Comparison of ENCODE assay signal across 8 cellular contexts in the genomic region with DNA sequence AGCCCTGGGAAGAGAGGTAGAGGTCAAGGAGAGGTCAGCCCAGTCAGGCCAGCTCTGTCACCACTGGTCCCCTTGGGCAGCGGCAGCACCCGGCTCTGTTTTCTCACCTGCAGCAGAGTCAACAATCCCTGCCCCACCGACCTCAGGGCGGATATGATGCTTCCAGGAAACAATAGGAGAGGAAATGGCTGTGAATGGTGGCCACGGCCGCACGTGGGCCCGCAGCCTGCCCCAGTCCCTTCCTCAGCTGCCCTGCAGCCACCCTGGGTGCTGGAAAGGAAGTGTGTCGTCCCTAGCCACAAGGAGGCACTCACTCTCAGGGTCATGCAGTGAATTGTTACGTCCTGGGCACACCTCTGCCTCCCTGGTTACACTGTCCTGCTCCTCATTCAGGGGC.
DNase-seq lines count a peak whose midpoint lies in the region; ATAC-seq, FAIRE-seq and TF ChIP-seq lines count a peak whose summit lies in the region.

No MANE protein-coding gene starts in this region.

- H3K27me3 ChIP-seq in HepG2 (ENCODE audit: control insufficient read depth in 1 of 2, insufficient read depth in 2 of 2, low read length in 2 of 2) (peaks cover 0 to 2% of the 10 kb centered on the region in 2 experiments; a peak in 1 of 5 replicates), dorsolateral prefrontal cortex (no peaks in the 10 kb centered on the region)

- FAIRE-seq in D721Med (lab: Jason Lieb, UNC) (no peak), HepG2 (lab: Jason Lieb, UNC) (no peak)

- H2AFZ ChIP-seq in HepG2 (ENCODE audit: low read length), result no peak overlapping the region

- TF ChIP-seq RAD21 in HepG2 (CRISPR knock-in tag; IDR thresholded peaks at IDR 0.05), result no peak

- H3K27me3 Mint-ChIP-seq in activated T-cell treated with anti-CD3 and anti-CD28 coated beads, Interleukin-2, amount 50 U/mL, for 72 hours (ENCODE audit: low read depth), result peaks cover 5% of the 10 kb centered on the region

- no peak overlapping the region for H3K27ac ChIP-seq in HepG2 (ENCODE audit: extremely low read length, insufficient read depth, low read length)
- H3K27ac ChIP-seq in dorsolateral prefrontal cortex, result no peak overlapping the region

- peak; percentile 67 to 82 for ATAC-seq in activated T-cell treated with anti-CD3 and anti-CD28 coated beads, Interleukin-2, amount 50 U/mL, for 72 hours (replicated peaks in 1 of 2)
- peak; percentile 67 for ATAC-seq in HepG2

- intact Hi-C loops in HepG2 (cut with micrococcal nuclease; ENCODE audit: unreplicated experiment) (no loop called here), dorsolateral prefrontal cortex (cut with DNase I) (no loop called here)

- no peaks in the 10 kb centered on the region for H4K20me1 ChIP-seq in HepG2 (ENCODE audit: insufficient read depth, low read length)

- no peaks in the 10 kb centered on the region for H3K79me2 ChIP-seq in HepG2 (ENCODE audit: insufficient read depth, low read length)

- in situ Hi-C loops in HepG2 (cut with HindIII; ENCODE audit: extremely low pct_ligation_motif_present, low pct_unique_long_range_greater_than_20kb), result no loop called here

- no peak overlapping the region for H3K27ac Mint-ChIP-seq in activated T-cell treated with anti-CD3 and anti-CD28 coated beads, Interleukin-2, amount 50 U/mL, for 72 hours

- POLR2A ChIA-PET in HepG2 (lab: Yijun Ruan, JAX), result interaction anchor here (1.2 kb wide), 1 partner anchor 162 kb away, joined by 3 read pairs; no protein-coding TSS in a partner anchor

- 20% methylated on average over 1 of the region's 10 CpGs for WGBS in HepG2 (ENCODE audit: low lambda C conversion rate)

- no peak overlapping the region for H3K9ac ChIP-seq in HepG2 (ENCODE audit: insufficient read depth, low read depth, low read length)

- H3K4me3 ChIP-seq in HepG2 (replicated peaks in 1 of 3; ENCODE audit: insufficient read depth in 1 of 3, low read depth in 2 of 3, low read length in 3 of 3), result no peak overlapping the region
- H3K4me3 ChIP-seq in dorsolateral prefrontal cortex, result no peak overlapping the region

- peak overlapping the region; percentile 46 to 56 for H3K4me3 Mint-ChIP-seq in activated T-cell treated with anti-CD3 and anti-CD28 coated beads, Interleukin-2, amount 50 U/mL, for 72 hours

- TF ChIP-seq POLR2A in HepG2 (IDR thresholded peaks at IDR 0.05; ENCODE audit: insufficient read depth in 1 of 2, low read depth in 2 of 2, low read length in 2 of 2), result no peak

- H3K9me3 Mint-ChIP-seq in activated T-cell treated with anti-CD3 and anti-CD28 coated beads, Interleukin-2, amount 50 U/mL, for 72 hours, result no peaks in the 10 kb centered on the region

- TF ChIP-seq EP300 in HepG2 (IDR thresholded peaks at IDR 0.05; ENCODE audit: low read depth in 2 of 2, low read length in 2 of 2), result no peak
- no peak for TF ChIP-seq EP300 in HepG2 (CRISPR knock-in tag; IDR thresholded peaks at IDR 0.05; ENCODE audit: borderline replicate concordance)

- peaks cover 8% of the 10 kb centered on the region; the same call in 1 of the 2 replicates for H3K9me3 ChIP-seq in HepG2 (ENCODE audit: low read length)

- H3K4me1 ChIP-seq in HepG2 (ENCODE audit: insufficient read depth, low read length), result peaks cover 38% of the 10 kb centered on the region

- peaks cover 75% of the 10 kb centered on the region for H3K4me1 Mint-ChIP-seq in activated T-cell treated with anti-CD3 and anti-CD28 coated beads, Interleukin-2, amount 50 U/mL, for 72 hours (ENCODE audit: low read depth)

- H3K36me3 ChIP-seq in HepG2 (replicated peaks in 1 of 2; ENCODE audit: control insufficient read depth in 1 of 2, insufficient read depth in 2 of 2, low read length in 2 of 2), result no peaks in the 10 kb centered on the region

- peak; percentile 19 for TF ChIP-seq CTCF in D721Med (IDR thresholded peaks at IDR 0.05; ENCODE audit: insufficient read depth, missing control alignments)
- peak; percentile 58 for TF ChIP-seq CTCF in HepG2 (CRISPR knock-in tag; IDR thresholded peaks at IDR 0.05)
- TF ChIP-seq CTCF in dorsolateral prefrontal cortex (IDR thresholded peaks at IDR 0.05 in 54 of 56, conservative IDR thresholded peaks at IDR 0.05 in 2 of 56; ENCODE audit: low read depth in 1 of 56, partially characterized antibody in 56 of 56), result no peak

- CTCF ChIA-PET in HepG2 (lab: Yijun Ruan, JAX; ENCODE audit: low intra/inter-chr PET ratio, low total read pairs), result no interaction called here

- no TSS peak for BruUV-seq in HepG2 (replicated peaks; lab: Mats Ljungman, UMichigan)

- H3K36me3 Mint-ChIP-seq in activated T-cell treated with anti-CD3 and anti-CD28 coated beads, Interleukin-2, amount 50 U/mL, for 72 hours (ENCODE audit: insufficient read depth in 2 of 2), result peaks cover 0 to 5% of the 10 kb centered on the region in 2 donors

- H3K4me2 ChIP-seq in HepG2 (ENCODE audit: low read depth, low read length), result no peak overlapping the region

- DNase-seq in D721Med (ENCODE audit: insufficient read length, low spot score), result no peak
- peak in 42 of 76 experiments; percentile 1 to 59 (median 16) for DNase-seq in HUDEP-2 (lab: John Stamatoyannopoulos, UW; ENCODE audit: unreplicated experiment in 76 of 76)
- peak; percentile 44 to 64 for DNase-seq in activated T-cell treated with anti-CD3 and anti-CD28 coated beads, Interleukin-2, amount 50 U/mL, for 72 hours
- no peak for DNase-seq in HepG2 (ENCODE audit: low spot score)
- no peak for DNase-seq in dedifferentiated amniotic fluid mesenchymal stem cell (ENCODE audit: extremely low spot score)
- no peak for DNase-seq in NCI-H187 treated with DMSO at 0.1 percent for 48 hours (lab: John Stamatoyannopoulos, UW)
- DNase-seq in dorsolateral prefrontal cortex, result no peak
- DNase-seq in DMS153 (lab: John Stamatoyannopoulos, UW), result no peak

TF ChIP-seq in HepG2, 621 proteins besides CTCF, POLR2A, EP300 and RAD21 (continues in another document):
- TF ChIP-seq ZBTB1 (CRISPR knock-in tag; IDR thresholded peaks at IDR 0.05; ENCODE audit: borderline replicate concordance) (no peak), ZNF446 (CRISPR knock-in tag; IDR thresholded peaks at IDR 0.05) (no peak), NFRKB (IDR thresholded peaks at IDR 0.05) (no peak), ZZZ3 (CRISPR knock-in tag; IDR thresholded peaks at IDR 0.05; ENCODE audit: borderline replicate concordance) (no peak), ZNF468 (CRISPR knock-in tag; IDR thresholded peaks at IDR 0.05) (no peak), ZSCAN21 (CRISPR knock-in tag; IDR thresholded peaks at IDR 0.05; ENCODE audit: borderline replicate concordance) (no peak), GLMP (CRISPR knock-in tag; IDR thresholded peaks at IDR 0.05; ENCODE audit: borderline replicate concordance) (no peak), ARNT2 (CRISPR knock-in tag; IDR thresholded peaks at IDR 0.05; ENCODE audit: low read depth) (no peak), ZNF772 (CRISPR knock-in tag; IDR thresholded peaks at IDR 0.05) (no peak), DNMT1 (CRISPR knock-in tag; IDR thresholded peaks at IDR 0.05) (no peak), KDM1A (CRISPR knock-in tag; IDR thresholded peaks at IDR 0.05) (0 out of 2 replicates have a peak, but pooled peaks have one; percentile 27), HNF4G (IDR thresholded peaks at IDR 0.05; ENCODE audit: borderline replicate concordance, low read depth, low read length) (no peak), HNF4G (CRISPR knock-in tag; IDR thresholded peaks at IDR 0.05; ENCODE audit: borderline replicate concordance, low read depth) (no peak), ZNF441 (CRISPR knock-in tag; IDR thresholded peaks at IDR 0.05; ENCODE audit: borderline replicate concordance) (no peak), ASH2L (IDR thresholded peaks at IDR 0.05; ENCODE audit: insufficient read length, low read depth, low read length) (no peak), KAT2B (IDR thresholded peaks at IDR 0.05; ENCODE audit: borderline replicate concordance, low read depth, low read length) (no peak), ZFP36L2 (CRISPR knock-in tag; IDR thresholded peaks at IDR 0.05) (no peak), ZMAT5 (CRISPR knock-in tag; IDR thresholded peaks at IDR 0.05; ENCODE audit: borderline replicate concordance, low read depth) (no peak)
- TF ChIP-seq, protein P1, sequence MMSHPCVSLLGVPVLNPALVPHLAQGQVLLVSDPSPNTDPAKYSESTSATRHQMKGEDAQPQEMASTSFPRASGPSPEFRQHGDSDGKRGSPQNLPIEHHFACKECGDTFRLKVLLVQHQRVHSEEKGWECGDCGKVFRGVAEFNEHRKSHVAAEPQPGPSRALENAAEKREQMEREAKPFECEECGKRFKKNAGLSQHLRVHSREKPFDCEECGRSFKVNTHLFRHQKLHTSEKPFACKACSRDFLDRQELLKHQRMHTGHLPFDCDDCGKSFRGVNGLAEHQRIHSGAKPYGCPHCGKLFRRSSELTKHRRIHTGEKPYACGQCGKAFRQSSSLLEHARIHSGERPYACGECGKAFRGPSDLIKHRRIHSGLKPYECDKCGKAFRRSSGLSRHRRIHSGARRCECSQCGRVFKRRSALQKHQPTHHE (CRISPR knock-in tag; IDR thresholded peaks at IDR 0.05; ENCODE audit: borderline replicate concordance), result no peak
- TF ChIP-seq, protein P2, sequence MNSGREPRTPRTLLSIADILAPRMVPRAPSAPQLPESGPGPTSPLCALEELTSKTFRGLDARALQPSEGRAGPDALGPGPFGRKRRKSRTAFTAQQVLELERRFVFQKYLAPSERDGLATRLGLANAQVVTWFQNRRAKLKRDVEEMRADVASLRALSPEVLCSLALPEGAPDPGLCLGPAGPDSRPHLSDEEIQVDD (CRISPR knock-in tag; IDR thresholded peaks at IDR 0.05; ENCODE audit: borderline replicate concordance), result no peak
- TF ChIP-seq, protein P3, sequence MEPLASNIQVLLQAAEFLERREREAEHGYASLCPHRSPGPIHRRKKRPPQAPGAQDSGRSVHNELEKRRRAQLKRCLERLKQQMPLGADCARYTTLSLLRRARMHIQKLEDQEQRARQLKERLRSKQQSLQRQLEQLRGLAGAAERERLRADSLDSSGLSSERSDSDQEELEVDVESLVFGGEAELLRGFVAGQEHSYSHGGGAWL (CRISPR knock-in tag; IDR thresholded peaks at IDR 0.05), result no peak

Comparison
In these comparisons a context has a peak if more than half of its experiments do, and no peak if none do; other contexts are left out.
1. DNase-seq: peak in HUDEP-2 (42 of 76) and activated T-cell treated with anti-CD3 and anti-CD28 coated beads, Interleukin-2, amount 50 U/mL, for 72 hours (2 of 2); none in D721Med (single experiment), HepG2 (single experiment), dedifferentiated amniotic fluid mesenchymal stem cell (single experiment), NCI-H187 treated with DMSO at 0.1 percent for 48 hours (single experiment), dorsolateral prefrontal cortex (0 of 10) and DMS153 (single experiment).
2. CTCF ChIP-seq: peak in D721Med (single experiment) and HepG2 (single experiment); none in dorsolateral prefrontal cortex (0 of 56).